In genomic region chr6:15409301-15410125, GRCh38 we compare ENCODE assay signal across 21 cellular contexts.
DNase-seq lines count a peak whose midpoint lies in the region; ATAC-seq, FAIRE-seq and TF ChIP-seq lines count a peak whose summit lies in the region.
"Had no signal": no experiment of that assay in that cellular context is flagged by ENCODE, and none has a peak within 500 bp of the region (broad histone marks: within the 10 kb centered on the region; RNA-seq: fewer than 3 reads in every experiment).

No MANE protein-coding gene starts in this region.

- H3K4me3 Mint-ChIP-seq in activated CD8-positive, alpha-beta memory T cell treated with anti-CD3 and anti-CD28 coated beads, Interleukin-2, amount 10 ng/mL, durations not matched to agents 7 days and 5 days: no peak overlapping the region
- H3K4me3 Mint-ChIP-seq in nephron: no peak overlapping the region
- H3K4me3 Mint-ChIP-seq: HFFc6 had no signal

- no peaks in the 10 kb centered on the region for H3K27me3 Mint-ChIP-seq in activated CD8-positive, alpha-beta memory T cell treated with anti-CD3 and anti-CD28 coated beads, Interleukin-2, amount 10 ng/mL, durations not matched to agents 7 days and 5 days
- no peaks in the 10 kb centered on the region for H3K27me3 Mint-ChIP-seq in nephron (ENCODE audit: low read depth)

- peaks cover 1% of the 10 kb centered on the region for H3K9me3 Mint-ChIP-seq in activated CD8-positive, alpha-beta memory T cell treated with anti-CD3 and anti-CD28 coated beads, Interleukin-2, amount 10 ng/mL, durations not matched to agents 7 days and 5 days (ENCODE audit: low read depth)
- H3K9me3 Mint-ChIP-seq in nephron: peaks cover 6% of the 10 kb centered on the region
- H3K9me3 Mint-ChIP-seq: HFFc6 had no signal

- CTCF ChIA-PET in activated CD8-positive, alpha-beta memory T cell treated with anti-CD3 and anti-CD28 coated beads, Interleukin-2, amount 10 ng/mL, durations not matched to agents 7 days and 5 days (lab: Charles Lee): interaction anchor here (1.0 to 2.4 kb wide), 2 partner anchors 13 to 31 kb away, joined by 3 to 6 read pairs; no protein-coding TSS in a partner anchor

- no peak for TF ChIP-seq POLR2A in GM12891 (IDR thresholded peaks at IDR 0.05; ENCODE audit: low read depth, low read length)

- no peak for ATAC-seq in activated CD8-positive, alpha-beta memory T cell treated with anti-CD3 and anti-CD28 coated beads, Interleukin-2, amount 10 ng/mL, durations not matched to agents 7 days and 5 days
- no peak for ATAC-seq in GM21528 (IDR thresholded peaks at IDR 0.05; ENCODE audit: low FRiP score, unreplicated experiment)

- H3K27ac ChIP-seq in VCaP: peak overlapping the region; percentile 77
- H3K27ac ChIP-seq: epithelial cell of prostate, ovary, skin epidermis had no signal

- peak; percentile 65 for FAIRE-seq in GM12891 (lab: Jason Lieb, UNC)
- FAIRE-seq: colon, islet of Langerhans had no signal

- H3K27ac Mint-ChIP-seq in activated CD8-positive, alpha-beta memory T cell treated with anti-CD3 and anti-CD28 coated beads, Interleukin-2, amount 10 ng/mL, durations not matched to agents 7 days and 5 days: peak overlapping the region; percentile 90
- H3K27ac Mint-ChIP-seq in nephron: peak overlapping the region in 2 of 3 experiments; percentile 8 to 23
- H3K27ac Mint-ChIP-seq: HFFc6 had no signal

- H3K36me3 Mint-ChIP-seq in activated CD8-positive, alpha-beta memory T cell treated with anti-CD3 and anti-CD28 coated beads, Interleukin-2, amount 10 ng/mL, durations not matched to agents 7 days and 5 days: peaks cover 28% of the 10 kb centered on the region
- peaks cover 33% of the 10 kb centered on the region for H3K36me3 Mint-ChIP-seq in nephron (ENCODE audit: low read depth)

- H3K4me1 Mint-ChIP-seq in activated CD8-positive, alpha-beta memory T cell treated with anti-CD3 and anti-CD28 coated beads, Interleukin-2, amount 10 ng/mL, durations not matched to agents 7 days and 5 days: peaks cover 68% of the 10 kb centered on the region
- peaks cover 73% of the 10 kb centered on the region for H3K4me1 Mint-ChIP-seq in nephron

- no peak for TF ChIP-seq CTCF in VCaP (conservative IDR thresholded peaks at IDR 0.05)
- TF ChIP-seq CTCF in nephron (IDR thresholded peaks at IDR 0.05; ENCODE audit: unreplicated experiment in 3 of 3): no peak

- no peak for DNase-seq in activated CD8-positive, alpha-beta memory T cell treated with anti-CD3 and anti-CD28 coated beads, Interleukin-2, amount 10 ng/mL, durations not matched to agents 7 days and 5 days
- DNase-seq in activated CD8-positive, alpha-beta memory T cell treated with anti-CD3 and anti-CD28 coated beads for 24 hours: no peak
- no peak for DNase-seq in GM12891 (ENCODE audit: insufficient read length, low spot score)
- DNase-seq in NCI-H1417 treated with DMSO at 0.1 percent for 48 hours (lab: John Stamatoyannopoulos, UW): no peak
- DNase-seq in NCI-H2081 treated with DMSO at 0.1 percent for 48 hours (lab: John Stamatoyannopoulos, UW): no peak
- DNase-seq: aorta, DMS79 treated with DMSO at 0.1 percent for 48 hours, HFFc6, Kasumi-1, NCI-H146, NCI-H524 treated with DMSO at 0.1 percent for 48 hours, ovary, RPMI8226, stomach had no signal

TF ChIP-seq in GM12891, 5 proteins besides CTCF, POLR2A, EP300 and RAD21:
- no peak for TF ChIP-seq SPI1 (IDR thresholded peaks at IDR 0.05; ENCODE audit: low read depth, low read length)
- no peak for TF ChIP-seq TAF1 (IDR thresholded peaks at IDR 0.05; ENCODE audit: low read depth, low read length)
- TF ChIP-seq PAX5 (IDR thresholded peaks at IDR 0.05; ENCODE audit: insufficient read depth, low read length, severe bottlenecking): no peak
- no peak for TF ChIP-seq POU2F2 (IDR thresholded peaks at IDR 0.05; ENCODE audit: low read depth, low read length)
- no peak for TF ChIP-seq POLR2AphosphoS5 (IDR thresholded peaks at IDR 0.05; ENCODE audit: low read depth, low read length)
